In genomic region chr20:59564171-59564570, GRCh38 we compare ENCODE assay signal across 20 cellular contexts. TPM values are rescaled to one million over a fixed set of nuclear protein-coding genes. Genes with fewer than 3 reads are reported as not detected.
A peak's percentile ranks its signal among the peaks of the same experiment; 100 is the strongest.
DNase-seq lines count a peak whose midpoint lies in the region; ATAC-seq and TF ChIP-seq lines count a peak whose summit lies in the region.
"Had no signal": no experiment of that assay in that cellular context is flagged by ENCODE, and none has a peak within 500 bp of the region (broad histone marks: within the 10 kb centered on the region; RNA-seq: fewer than 3 reads in every experiment).

No MANE protein-coding gene starts in this region.

- CTCF ChIA-PET in HEK293T (lab: Yijun Ruan, JAX) = no interaction called here

- POLR2A ChIA-PET in HEK293T (lab: Yijun Ruan, JAX) = no interaction called here

- DNase-seq in D341Med (ENCODE audit: low spot score) (peak; percentile 47), HEK293T (ENCODE audit: extremely low spot score) (peak; percentile 4), hepatic stellate cell (ENCODE audit: low spot score) (peak; percentile 2), ureter (ENCODE audit: low spot score) (peak; percentile 22), midbrain (lab: John Stamatoyannopoulos, UW) (no peak)
- DNase-seq in activated naive CD4-positive, alpha-beta T cell treated with anti-CD3 and anti-CD28 coated beads, Interleukin-2, amount 50 U/mL, for 16 hours = no peak
- DNase-seq: AML-193, DMS 273 treated with DMSO at 0.1 percent for 48 hours, DND-41, GOT3, KBM-7, NCI-H1105 treated with DMSO at 0.1 percent for 48 hours, NCI-H1694, NCI-H2081 treated with DMSO at 0.1 percent for 48 hours, NCI-H748 treated with DMSO at 0.1 percent for 48 hours, Right ventricle myocardium superior, T-cell had no signal

- no peak for ATAC-seq in HG02884 (IDR thresholded peaks at IDR 0.05; ENCODE audit: unreplicated experiment)
- ATAC-seq: T-cell had no signal

TF ChIP-seq in HEK293T, 16 proteins besides CTCF, POLR2A, EP300 and RAD21:
- TF ChIP-seq FOXK2 (IDR thresholded peaks at IDR 0.05) = no peak
- no peak for TF ChIP-seq FOXA1 (IDR thresholded peaks at IDR 0.05)
- no peak for TF ChIP-seq ZNF384 (IDR thresholded peaks at IDR 0.05)
- TF ChIP-seq L3MBTL2 (conservative IDR thresholded peaks at IDR 0.05) = no peak
- no peak for TF ChIP-seq LEF1 (IDR thresholded peaks at IDR 0.05; ENCODE audit: borderline replicate concordance)

RNA-seq across cellular contexts. Expression of gene PHACTR3, which starts 40.2 kb away (rescaled TPM):
- total RNA-seq in ureter = 0.60 TPM
- total RNA-seq: G401, NCI-H460, T-cell had no signal

Comparison
In these comparisons a context has a peak if more than half of its experiments do, and no peak if none do; other contexts are left out.
1. DNase-seq: peak in D341Med (single experiment), HEK293T (single experiment), hepatic stellate cell (single experiment) and ureter (single experiment); none in activated naive CD4-positive, alpha-beta T cell treated with anti-CD3 and anti-CD28 coated beads, Interleukin-2, amount 50 U/mL, for 16 hours (single experiment) and midbrain (single experiment).